ENCODE assay signal across 14 cellular contexts in the genomic region with DNA sequence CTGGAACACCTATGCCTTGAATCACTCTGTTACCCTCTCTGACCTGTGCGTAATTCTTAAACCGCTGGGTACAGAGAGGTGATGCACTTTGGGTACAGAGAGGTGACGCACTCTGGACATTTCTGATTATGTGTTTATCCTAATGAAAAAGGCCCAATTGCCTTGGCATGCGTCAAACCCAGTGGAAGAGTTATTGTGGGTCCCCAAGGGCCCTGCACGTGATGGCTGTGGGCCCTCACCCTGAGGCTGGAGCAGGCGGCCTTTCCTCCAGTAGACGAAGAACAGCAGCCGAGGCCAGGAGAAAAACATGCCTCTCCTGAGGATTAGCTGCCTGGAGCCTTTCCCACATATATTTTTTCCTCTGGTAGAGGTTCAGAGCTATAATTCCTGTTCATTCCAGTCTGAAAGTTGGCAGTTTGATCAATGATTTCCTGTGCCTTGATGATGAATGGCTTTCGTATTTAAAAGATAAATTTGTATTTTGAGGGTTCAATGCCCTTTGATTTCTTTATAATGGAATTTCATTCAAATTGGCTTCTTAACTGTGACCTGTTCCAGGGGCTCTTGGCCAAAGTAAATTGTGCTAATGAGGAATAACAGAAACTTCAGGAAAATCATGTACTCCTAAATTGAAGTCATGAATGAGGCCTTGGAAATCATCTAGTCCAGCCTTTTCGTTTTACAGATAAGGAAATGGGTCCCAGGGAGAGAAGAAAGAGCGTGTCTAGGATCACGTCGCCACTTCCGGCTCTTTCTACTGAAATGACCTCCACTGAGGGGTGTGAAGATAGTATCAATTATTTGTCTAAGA. TPM values are rescaled to one million over a fixed set of nuclear protein-coding genes. Genes with fewer than 3 reads are reported as not detected.
DNase-seq lines count a peak whose midpoint lies in the region; FAIRE-seq and TF ChIP-seq lines count a peak whose summit lies in the region.
"Had no signal": no experiment of that assay in that cellular context is flagged by ENCODE, and none has a peak within 500 bp of the region (broad histone marks: within the 10 kb centered on the region; RNA-seq: fewer than 3 reads in every experiment).

No MANE protein-coding gene starts in this region.

- H3K9me3 ChIP-seq in kidney (ENCODE audit: control insufficient read depth in 1 of 2, low read length in 2 of 2), result no peaks in the 10 kb centered on the region
- H3K9me3 ChIP-seq: vagina had no signal

- H3K4me3 ChIP-seq in ACC112 (ENCODE audit: low read depth, low read length) (no peak overlapping the region), coronary artery (no peak overlapping the region), kidney (ENCODE audit: low read length in 2 of 2) (no peak overlapping the region)
- H3K4me3 ChIP-seq: vagina had no signal

- H3K27ac Mint-ChIP-seq in activated naive CD8-positive, alpha-beta T cell treated with anti-CD3 and anti-CD28 coated beads for 36 hours, result no peak overlapping the region
- H3K27ac Mint-ChIP-seq: activated naive CD8-positive, alpha-beta T cell; CD8-positive, alpha-beta T cell had no signal

- DNase-seq in coronary artery (ENCODE audit: low spot score), result peak; percentile 79
- peak; percentile 89 for DNase-seq in kidney
- DNase-seq in posterior vena cava (ENCODE audit: low spot score), result peak; percentile 88
- no peak for DNase-seq in inferior parietal cortex (ENCODE audit: extremely low spot score)
- DNase-seq in NCI-H1436 (lab: John Stamatoyannopoulos, UW), result no peak
- no peak for DNase-seq in activated naive CD4-positive, alpha-beta T cell treated with Interleukin-2 at 50 U/mL for 16 hours
- DNase-seq in activated naive CD8-positive, alpha-beta T cell treated with anti-CD3 and anti-CD28 coated beads for 36 hours, result no peak
- DNase-seq: activated CD4-positive, alpha-beta T cell treated with anti-CD3 and anti-CD28 coated beads for 4 hours; CD8-positive, alpha-beta T cell; NCI-H187; stimulated activated CD4-positive, alpha-beta T cell treated with anti-CD3 and anti-CD28 coated beads, Interleukin-4, amount 100 ng/mL, for 24 hours had no signal

- H3K36me3 ChIP-seq in ACC112 (ENCODE audit: insufficient read depth, low read length), result no peaks in the 10 kb centered on the region
- H3K36me3 ChIP-seq in kidney (ENCODE audit: control insufficient read depth in 1 of 2, insufficient read depth in 2 of 2, low read length in 2 of 2), result peaks cover 0 to 3% of the 10 kb centered on the region in 2 donors

- no peak for TF ChIP-seq CTCF in coronary artery (IDR thresholded peaks at IDR 0.05)
- TF ChIP-seq CTCF in kidney (IDR thresholded peaks at IDR 0.05; ENCODE audit: borderline replicate concordance, extremely low read depth, insufficient read depth), result no peak

- intact Hi-C loops in kidney (cut with DNase I), result no loop called here
- intact Hi-C loops in posterior vena cava (cut with DNase I), result loop anchor here in 1 of 2 donors (2.0 kb wide), 1 partner anchor 21 kb away; no protein-coding TSS in a partner anchor

- FAIRE-seq in kidney (lab: Jason Lieb, UNC), result peak; percentile 11

- H3K9me3 Mint-ChIP-seq in activated naive CD8-positive, alpha-beta T cell treated with anti-CD3 and anti-CD28 coated beads for 36 hours, result no peaks in the 10 kb centered on the region
- H3K9me3 Mint-ChIP-seq: CD8-positive, alpha-beta T cell had no signal

- H3K79me2 ChIP-seq in ACC112 (ENCODE audit: control insufficient read depth, insufficient read depth, low read length, unreplicated experiment), result no peaks in the 10 kb centered on the region

- H3K4me1 ChIP-seq in ACC112 (ENCODE audit: control insufficient read depth, insufficient read depth, low read length, unreplicated experiment) (peaks cover 7% of the 10 kb centered on the region), kidney (ENCODE audit: control insufficient read depth in 1 of 2, insufficient read depth in 1 of 2, low read depth in 1 of 2, low read length in 2 of 2) (no peaks in the 10 kb centered on the region)

- H3K4me3 Mint-ChIP-seq in activated naive CD8-positive, alpha-beta T cell treated with anti-CD3 and anti-CD28 coated beads for 36 hours, result no peak overlapping the region
- H3K4me3 Mint-ChIP-seq: activated naive CD8-positive, alpha-beta T cell; CD8-positive, alpha-beta T cell had no signal

- H3K27me3 Mint-ChIP-seq in activated naive CD8-positive, alpha-beta T cell treated with anti-CD3 and anti-CD28 coated beads for 36 hours, result no peaks in the 10 kb centered on the region
- H3K27me3 Mint-ChIP-seq: activated naive CD8-positive, alpha-beta T cell had no signal

- peak overlapping the region; percentile 53 for H3K27ac ChIP-seq in ACC112 (ENCODE audit: low read depth, low read length)
- H3K27ac ChIP-seq in coronary artery, result peak overlapping the region; percentile 68 to 79
- peak overlapping the region; percentile 40 to 58 for H3K27ac ChIP-seq in kidney (ENCODE audit: low read depth in 2 of 2, low read length in 2 of 2)
- H3K27ac ChIP-seq: vagina had no signal

- no peaks in the 10 kb centered on the region for H3K4me1 Mint-ChIP-seq in activated naive CD8-positive, alpha-beta T cell treated with anti-CD3 and anti-CD28 coated beads for 36 hours

- H2AFZ ChIP-seq in ACC112 (ENCODE audit: low read length, unreplicated experiment), result peak overlapping the region; percentile 78

- H3K9ac ChIP-seq in kidney (ENCODE audit: low read length in 2 of 2), result no peak overlapping the region

- peaks cover 7% of the 10 kb centered on the region for H3K36me3 Mint-ChIP-seq in activated naive CD8-positive, alpha-beta T cell treated with anti-CD3 and anti-CD28 coated beads for 36 hours

- no peaks in the 10 kb centered on the region for H3K27me3 ChIP-seq in ACC112 (ENCODE audit: insufficient read depth, low read length)
- H3K27me3 ChIP-seq: vagina had no signal

RNA-seq across cellular contexts. Expression of a gene that starts 22.8 kb away (rescaled TPM):
- total RNA-seq in kidney (4.2 TPM), posterior vena cava (1 to 10 TPM; 3.5 TPM)
- 0.28 TPM for polyA plus RNA-seq in kidney (ENCODE audit: insufficient read depth, low read depth, low replicate concordance)
- 1 to 10 TPM; 1.3 to 1.5 TPM for total RNA-seq in activated naive CD8-positive, alpha-beta T cell treated with anti-CD3 and anti-CD28 coated beads for 36 hours

RNA-seq across cellular contexts. Expression of a gene that starts 51.5 kb away (rescaled TPM):
- total RNA-seq in kidney (1,928 TPM), posterior vena cava (1,000 to 10,000 TPM; 1,572 to 1,582 TPM)
- polyA plus RNA-seq in kidney (ENCODE audit: insufficient read depth, low read depth, low replicate concordance), result 2,431 TPM
- 1,000 to 10,000 TPM; 3,255 to 3,378 TPM for total RNA-seq in activated naive CD8-positive, alpha-beta T cell treated with anti-CD3 and anti-CD28 coated beads for 36 hours

Comparison
In these comparisons a context has a peak if more than half of its experiments do, and no peak if none do; other contexts are left out.
1. DNase-seq: peak in coronary artery (single experiment), kidney (single experiment) and posterior vena cava (single experiment); none in inferior parietal cortex (single experiment), NCI-H1436 (single experiment), activated naive CD4-positive, alpha-beta T cell treated with Interleukin-2 at 50 U/mL for 16 hours (single experiment) and activated naive CD8-positive, alpha-beta T cell treated with anti-CD3 and anti-CD28 coated beads for 36 hours (single experiment).
2. Peak in every context shown above with its lines, with median percentiles within 50 percentile points of each other: H3K27ac ChIP-seq.